8 cellular contexts compared by ENCODE assay signal in genomic region chr13:109145631-109146030, GRCh38.
A peak's percentile ranks its signal among the peaks of the same experiment; 100 is the strongest.
DNase-seq lines count a peak whose midpoint lies in the region; ATAC-seq and TF ChIP-seq lines count a peak whose summit lies in the region.

No MANE protein-coding gene starts in this region.

- TF ChIP-seq CTCF in astrocyte of the spinal cord (IDR thresholded peaks at IDR 0.05; ENCODE audit: low read depth, low read length) (peak; percentile 92), tibial nerve (IDR thresholded peaks at IDR 0.05) (peak; percentile 51 to 84 (median 77))

- H3K4me3 ChIP-seq in astrocyte of the spinal cord (ENCODE audit: low read depth, low read length) (no peak overlapping the region), tibial nerve (no peak overlapping the region)

- DNase-seq in DMS153 (lab: John Stamatoyannopoulos, UW) = peak; percentile 51
- peak; percentile 38 for DNase-seq in NCI-H2171 treated with DMSO at 0.1 percent for 48 hours (lab: John Stamatoyannopoulos, UW)
- peak; percentile 76 for DNase-seq in astrocyte of the spinal cord (ENCODE audit: low read depth, low spot score)
- DNase-seq in inferior parietal cortex (ENCODE audit: extremely low spot score) = peak; percentile 68
- DNase-seq in tibial nerve (ENCODE audit: low spot score in 2 of 2) = peak in 1 of 2 donors; percentile 45
- DNase-seq in activated gamma-delta T cell treated with Interleukin-2 at 50 U/mL for 16 hours = no peak

- no peaks in the 10 kb centered on the region for H3K36me3 ChIP-seq in tibial nerve

- H3K4me1 ChIP-seq in tibial nerve = peaks cover 0 to 7% (median 0%) of the 10 kb centered on the region in 4 donors

- 7 to 8% methylated on average over 4 of the region's 4 CpGs for WGBS in tibial nerve, 2 donors

- ATAC-seq in GM19043 (IDR thresholded peaks at IDR 0.05; ENCODE audit: low read depth, unreplicated experiment) (peak; percentile 90), HG03097 (IDR thresholded peaks at IDR 0.05; ENCODE audit: low FRiP score, unreplicated experiment) (peak; percentile 88)

- no peak overlapping the region for H3K27ac ChIP-seq in tibial nerve

- TF ChIP-seq EP300 in tibial nerve (IDR thresholded peaks at IDR 0.05) = peak in 1 of 2 donors; percentile 46

- in situ Hi-C loops in astrocyte of the spinal cord (cut with HindIII; ENCODE audit: low sequenced_read_pairs) = no loop called here

- no peaks in the 10 kb centered on the region for H3K9me3 ChIP-seq in tibial nerve

- peaks cover 0 to 17% of the 10 kb centered on the region in 2 donors for H3K27me3 ChIP-seq in tibial nerve

- no peak for TF ChIP-seq POLR2A in tibial nerve (IDR thresholded peaks at IDR 0.05)
